8 cellular contexts compared by ENCODE assay signal in genomic region chr18:32090831-32091230, GRCh38. TPM values are rescaled to one million over a fixed set of nuclear protein-coding genes. Genes with fewer than 3 reads are reported as not detected.
DNase-seq lines count a peak whose midpoint lies in the region; ATAC-seq and TF ChIP-seq lines count a peak whose summit lies in the region.
"Not testable (repeated sequence)": the region's sequence is repeated elsewhere in the genome, so short reads cannot be mapped to it uniquely, and the experiment has no call there.

No MANE protein-coding gene starts in this region.

- ATAC-seq in GM23338, WTC11: not testable (repeated sequence)

- peaks cover 21% of the 10 kb centered on the region for H3K36me3 Mint-ChIP-seq in GM23338 (ENCODE audit: low read depth)
- H3K36me3 Mint-ChIP-seq in WTC11 = peaks cover 13% of the 10 kb centered on the region
- peaks cover 23% of the 10 kb centered on the region for H3K36me3 Mint-ChIP-seq in activated T-helper 1 cell treated with anti-CD3 and anti-CD28 coated beads, Interleukin-12 subunit alpha, Interleukin-12 subunit beta, Interleukin-2, Interleukin-4 antibody, amounts not matched to agents 30 ng/mL and 10 ng/mL and 1 ng/mL, durations not matched to agents 14 hours and 24 hours and 36 hours (ENCODE audit: low read depth)
- H3K36me3 Mint-ChIP-seq in brain = peaks cover 24% of the 10 kb centered on the region

- not testable (repeated sequence) for H3K9me2 ChIP-seq in GM23338 (ENCODE audit: insufficient read depth); hepatocyte (replicated peaks; ENCODE audit: insufficient read depth); neural cell (ENCODE audit: insufficient read depth, low read length)

- H3K9me3 ChIP-seq in hepatocyte (ENCODE audit: low read depth); neural cell (ENCODE audit: low read length); spleen: not testable (repeated sequence)

- not testable (repeated sequence) for H2AFZ ChIP-seq in GM23338; neural cell (ENCODE audit: low read depth, low read length)
- peak overlapping the region; percentile 78 for H2AFZ ChIP-seq in hepatocyte

- CTCF ChIA-PET in WTC11 (lab: Charles Lee) = not testable (repeated sequence)

- TF ChIP-seq RAD21 in neural cell (conservative IDR thresholded peaks at IDR 0.05) = not testable (repeated sequence)

- not testable (repeated sequence) for H3K27me3 ChIP-seq in GM23338 (ENCODE audit: insufficient read depth); hepatocyte; neural cell (ENCODE audit: insufficient read depth, low read depth, low read length); spleen (replicated peaks in 1 of 7)

- TF ChIP-seq EP300 in neural cell (conservative IDR thresholded peaks at IDR 0.05; ENCODE audit: poor library complexity, severe bottlenecking) = not testable (repeated sequence)

- DNase-seq in GM23338 (ENCODE audit: low spot score); WTC11 (ENCODE audit: low spot score); activated T-helper 1 cell treated with anti-CD3 and anti-CD28 coated beads, Interleukin-12 subunit alpha, Interleukin-12 subunit beta, Interleukin-2, Interleukin-4 antibody, amounts not matched to agents 30 ng/mL and 10 ng/mL and 1 ng/mL, durations not matched to agents 14 hours and 24 hours and 36 hours (ENCODE audit: low spot score); hepatocyte (ENCODE audit: low spot score); spleen: not testable (repeated sequence)

- not testable (repeated sequence) for H3K36me3 ChIP-seq in GM23338 (ENCODE audit: insufficient read depth); hepatocyte (replicated peaks; ENCODE audit: insufficient read depth, low read depth); neural cell (ENCODE audit: insufficient read depth, low read length)
- H3K36me3 ChIP-seq in spleen = peaks cover 0 to 16% (median 0%) of the 10 kb centered on the region in 6 donors

- POLR2A ChIA-PET in WTC11 (lab: Charles Lee) = not testable (repeated sequence)

- H3K79me2 ChIP-seq in GM23338 (replicated peaks; ENCODE audit: insufficient read depth) (peaks cover 29% of the 10 kb centered on the region), hepatocyte (peaks cover 28% of the 10 kb centered on the region), neural cell (replicated peaks; ENCODE audit: insufficient read depth, low read length) (peaks cover 29% of the 10 kb centered on the region)

- peak overlapping the region; percentile 97; the same call in 1 of the 2 replicates for H3K27ac ChIP-seq in 22Rv1
- not testable (repeated sequence) for H3K27ac ChIP-seq in GM23338 (ENCODE audit: low read depth); hepatocyte
- H3K27ac ChIP-seq in neural cell (ENCODE audit: low read length) = peak overlapping the region; percentile 98
- H3K27ac ChIP-seq in spleen = peak overlapping the region in 6 of 8 donors; percentile 98 to 100 (median 100)

- H3K4me1 ChIP-seq in GM23338 (ENCODE audit: insufficient read depth) (peaks cover 27% of the 10 kb centered on the region), spleen (peaks cover 25 to 60% (median 49%) of the 10 kb centered on the region in 6 donors)
- not testable (repeated sequence) for H3K4me1 ChIP-seq in hepatocyte (ENCODE audit: insufficient read depth)

- 97% methylated on average over 16 of the region's 16 CpGs for WGBS in hepatocyte (ENCODE audit: low lambda C conversion rate, missing lambda C conversion rate)
- 95 to 98% (median 95%) methylated on average over 16 of the region's 16 CpGs for WGBS in spleen, 5 donors

- H3K9me3 Mint-ChIP-seq in GM23338; WTC11; activated T-helper 1 cell treated with anti-CD3 and anti-CD28 coated beads, Interleukin-12 subunit alpha, Interleukin-12 subunit beta, Interleukin-2, Interleukin-4 antibody, amounts not matched to agents 30 ng/mL and 10 ng/mL and 1 ng/mL, durations not matched to agents 14 hours and 24 hours and 36 hours; brain: not testable (repeated sequence)

- TF ChIP-seq POLR2A in spleen (IDR thresholded peaks at IDR 0.05) = not testable (repeated sequence)

- H3K4me1 Mint-ChIP-seq in GM23338 = peaks cover 22% of the 10 kb centered on the region
- peaks cover 26% of the 10 kb centered on the region for H3K4me1 Mint-ChIP-seq in WTC11
- H3K4me1 Mint-ChIP-seq in activated T-helper 1 cell treated with anti-CD3 and anti-CD28 coated beads, Interleukin-12 subunit alpha, Interleukin-12 subunit beta, Interleukin-2, Interleukin-4 antibody, amounts not matched to agents 30 ng/mL and 10 ng/mL and 1 ng/mL, durations not matched to agents 14 hours and 24 hours and 36 hours (ENCODE audit: low read depth) = peaks cover 35% of the 10 kb centered on the region
- peaks cover 27% of the 10 kb centered on the region for H3K4me1 Mint-ChIP-seq in brain

- not testable (repeated sequence) for H3K27me3 Mint-ChIP-seq in GM23338 (ENCODE audit: insufficient read depth, low read depth, poor library complexity); WTC11 (ENCODE audit: low read depth); activated T-helper 1 cell treated with anti-CD3 and anti-CD28 coated beads, Interleukin-12 subunit alpha, Interleukin-12 subunit beta, Interleukin-2, Interleukin-4 antibody, amounts not matched to agents 30 ng/mL and 10 ng/mL and 1 ng/mL, durations not matched to agents 14 hours and 24 hours and 36 hours (ENCODE audit: insufficient read depth)
- H3K27me3 Mint-ChIP-seq in brain = peaks cover 14% of the 10 kb centered on the region

- H3F3A ChIP-seq in GM23338 (replicated peaks; ENCODE audit: low read depth) = peaks cover 12% of the 10 kb centered on the region
- H3F3A ChIP-seq in neural cell (ENCODE audit: insufficient read depth, low read length, poor library complexity, severe bottlenecking) = not testable (repeated sequence)

- H3K4me3 ChIP-seq in GM23338 = peak overlapping the region; percentile 92; the same call in 1 of the 2 replicates
- not testable (repeated sequence) for H3K4me3 ChIP-seq in hepatocyte; neural cell (ENCODE audit: low read length); spleen

- not testable (repeated sequence) for H3K9ac ChIP-seq in neural cell (ENCODE audit: low read length)

- H3K27ac Mint-ChIP-seq in GM23338; WTC11; activated T-helper 1 cell treated with anti-CD3 and anti-CD28 coated beads, Interleukin-12 subunit alpha, Interleukin-12 subunit beta, Interleukin-2, Interleukin-4 antibody, amounts not matched to agents 30 ng/mL and 10 ng/mL and 1 ng/mL, durations not matched to agents 14 hours and 24 hours and 36 hours: not testable (repeated sequence)
- H3K27ac Mint-ChIP-seq in brain = peak overlapping the region in 1 of 5 experiments; percentile 74

- H4K20me1 ChIP-seq in GM23338 (replicated peaks; ENCODE audit: insufficient read depth) = peaks cover 17% of the 10 kb centered on the region
- H4K20me1 ChIP-seq in hepatocyte (ENCODE audit: insufficient read depth, poor library complexity, severe bottlenecking); neural cell (ENCODE audit: insufficient read depth): not testable (repeated sequence)

- H3K4me3 Mint-ChIP-seq in GM23338 (peak overlapping the region; percentile 17; the same call in 1 of the 3 replicates), WTC11 (peak overlapping the region; percentile 49), brain (peak overlapping the region; percentile 24 to 62 (median 41))
- peak overlapping the region; percentile 45 for H3K4me3 Mint-ChIP-seq in activated T-helper 1 cell treated with anti-CD3 and anti-CD28 coated beads, Interleukin-12 subunit alpha, Interleukin-12 subunit beta, Interleukin-2, Interleukin-4 antibody, amounts not matched to agents 30 ng/mL and 10 ng/mL and 1 ng/mL, durations not matched to agents 14 hours and 24 hours and 36 hours

- TF ChIP-seq CTCF in 22Rv1 (IDR thresholded peaks at IDR 0.05); GM23338 (conservative IDR thresholded peaks at IDR 0.05; ENCODE audit: low read depth in 2 of 2); WTC11 (IDR thresholded peaks at IDR 0.05); brain (conservative IDR thresholded peaks at IDR 0.05); hepatocyte (IDR thresholded peaks at IDR 0.05; ENCODE audit: poor library complexity); neural cell (IDR thresholded peaks at IDR 0.05; ENCODE audit: poor library complexity, severe bottlenecking); spleen (IDR thresholded peaks at IDR 0.05 in 8 of 11, conservative IDR thresholded peaks at IDR 0.05 in 3 of 11): not testable (repeated sequence)

- peak overlapping the region; percentile 86 for H3K4me2 ChIP-seq in GM23338
- not testable (repeated sequence) for H3K4me2 ChIP-seq in hepatocyte; neural cell (ENCODE audit: low read length)

- intact Hi-C loops in activated T-helper 1 cell treated with anti-CD3 and anti-CD28 coated beads, Interleukin-12 subunit alpha, Interleukin-12 subunit beta, Interleukin-2, Interleukin-4 antibody, amounts not matched to agents 30 ng/mL and 10 ng/mL and 1 ng/mL, durations not matched to agents 14 hours and 24 hours and 36 hours (cut with micrococcal nuclease) = loop anchor here (5.0 kb wide), 2 partner anchors 36 to 434 kb away; no protein-coding TSS in a partner anchor
- intact Hi-C loops in spleen (cut with DNase I; ENCODE audit: low total_unique reads) = not testable (repeated sequence)

RNA-seq across cellular contexts. Expression of gene RNF138, which starts 0.8 kb away (rescaled TPM):
- total RNA-seq in GM23338 (2014; rRNA removed; shearing (Covaris generic)) = 89.6 and 134 TPM in 2 replicates
- polyA plus RNA-seq in GM23338 (2016; fragmentation: Nextera tagmentation; extraction: Ambion mirVana) (48.9 and 58.0 TPM in 2 replicates), brain (ENCODE audit: insufficient read depth, low read depth, low replicate concordance) (14.9 TPM), hepatocyte (13.1 and 18.5 TPM in 2 replicates), neural cell (37.8 and 40.3 TPM in 2 replicates), spleen (10 to 100 TPM; 15.9 to 24.6 (median 17.3) TPM)
- total RNA-seq in WTC11 (2021) (98.4 to 106 TPM (median 103 TPM) in 3 replicates), hepatocyte (35.8 and 41.1 TPM in 2 replicates), spleen (10 to 100 TPM; 30.3 to 57.1 (median 43.4) TPM)
- 80.5 and 83.0 TPM in 2 replicates for total RNA-seq in activated T-helper 1 cell treated with anti-CD3 and anti-CD28 coated beads, Interleukin-12 subunit alpha, Interleukin-12 subunit beta, Interleukin-2, Interleukin-4 antibody, amounts not matched to agents 30 ng/mL and 10 ng/mL and 1 ng/mL, durations not matched to agents 14 hours and 24 hours and 36 hours
- 53.1 and 57.5 TPM in 2 replicates for polyA minus RNA-seq in neural cell
